Comparison of ENCODE assay signal across 1 cellular context in genomic region chr20:17226410-17227198, GRCh38.
TF ChIP-seq lines count a peak whose summit lies in the region.

TSS of gene PCSK2 (plus strand) at chr20:17227040. CDS start at chr20:17227306, 266 bp downstream.

TF ChIP-seq in SK-N-SH treated with all-trans-retinoic acid at 6 μM for 48 hours, 23 proteins besides CTCF, POLR2A, EP300 and RAD21 (continued from another document):
- TF ChIP-seq ZC3H10 (CRISPR knock-in tag; IDR thresholded peaks at IDR 0.05), result no peak
